Comparison of ENCODE assay signal across 7 cellular contexts in genomic region chr15:82476697-82477342, GRCh38. TPM values are rescaled to one million over a fixed set of nuclear protein-coding genes. Genes with fewer than 3 reads are reported as not detected.
DNase-seq lines count a peak whose midpoint lies in the region; ATAC-seq, FAIRE-seq and TF ChIP-seq lines count a peak whose summit lies in the region.
"Not testable (repeated sequence)": the region's sequence is repeated elsewhere in the genome, so short reads cannot be mapped to it uniquely, and the experiment has no call there.

No MANE protein-coding gene starts in this region.

- H3K79me2 ChIP-seq in Karpas-422 (ENCODE audit: low read length); K562 (ENCODE audit: control insufficient read depth, insufficient read depth, low read length); osteoblast (ENCODE audit: insufficient read depth, low read length): not testable (repeated sequence)

- not testable (repeated sequence) for FAIRE-seq in K562 (lab: Jason Lieb, UNC)

- DNase-seq in GM13976 (ENCODE audit: low spot score) (peak; percentile 4), Karpas-422 (peak; percentile 38), K562 (ENCODE audit: extremely low read depth in 1 of 4, low spot score in 3 of 4) (peak; percentile 2 to 21 (median 3)), esophagus muscularis mucosa (ENCODE audit: extremely low spot score) (peak; percentile 37), iPS-NIHi7 (ENCODE audit: extremely low spot score) (peak; percentile 2), osteoblast (ENCODE audit: insufficient read length, low spot score, missing footprints) (peak; percentile 62), type B pancreatic cell (ENCODE audit: extremely low spot score, unreplicated experiment) (peak; percentile 69)

- WGBS in K562 (ENCODE audit: insufficient coverage, low coverage, missing lambda C conversion rate): 55% methylated on average over 10 of the region's 14 CpGs
- WGBS in esophagus muscularis mucosa: 87% methylated on average over 14 of the region's 14 CpGs

- not testable (repeated sequence) for H3K9me3 ChIP-seq in Karpas-422 (ENCODE audit: low read length); K562 (replicated peaks; ENCODE audit: control insufficient read depth, insufficient read depth, low read depth, low read length); esophagus muscularis mucosa; osteoblast (ENCODE audit: low read depth, low read length)

- not testable (repeated sequence) for H3K4me3 Mint-ChIP-seq in type B pancreatic cell

- not testable (repeated sequence) for BruUV-seq in K562 (replicated peaks; lab: Mats Ljungman, UMichigan)

- H3K27ac Mint-ChIP-seq in type B pancreatic cell: not testable (repeated sequence)

- not testable (repeated sequence) for ATAC-seq in K562

- TF ChIP-seq RAD21 in K562 (CRISPR knock-in tag; conservative IDR thresholded peaks at IDR 0.05 in 1 of 2, IDR thresholded peaks at IDR 0.05 in 1 of 2): not testable (repeated sequence)

- H3K36me3 ChIP-seq in Karpas-422 (ENCODE audit: insufficient read depth, low read length); K562 (ENCODE audit: control insufficient read depth, insufficient read depth, low read length); osteoblast (ENCODE audit: insufficient read depth, low read length): not testable (repeated sequence)
- H3K36me3 ChIP-seq in esophagus muscularis mucosa: peaks cover 0 to 19% (median 9%) of the 10 kb centered on the region in 4 donors

- intact Hi-C loops in K562 (cut with micrococcal nuclease); esophagus muscularis mucosa (cut with DNase I): not testable (repeated sequence)

- H3K4me3 ChIP-seq in Karpas-422 (ENCODE audit: low read length); K562; esophagus muscularis mucosa; osteoblast (ENCODE audit: insufficient read depth, low read length): not testable (repeated sequence)

- not testable (repeated sequence) for H3K9me3 Mint-ChIP-seq in type B pancreatic cell

- 0 out of 2 replicates have a peak, but pooled peaks have one; percentile 21 for TF ChIP-seq POLR2A in K562 (conservative IDR thresholded peaks at IDR 0.05)
- not testable (repeated sequence) for TF ChIP-seq POLR2A in esophagus muscularis mucosa (IDR thresholded peaks at IDR 0.05; ENCODE audit: low read depth)

- not testable (repeated sequence) for H3K4me2 ChIP-seq in Karpas-422 (ENCODE audit: low read depth, low read length, poor library complexity, severe bottlenecking); K562 (ENCODE audit: insufficient read depth, low read length); osteoblast (ENCODE audit: insufficient read depth, low read length)

- in situ Hi-C loops in GM13976 (cut with MboI; ENCODE audit: low sequenced_read_pairs, unreplicated experiment): not testable (repeated sequence)
- in situ Hi-C loops in K562 (cut with MboI): loop anchor here (10.0 to 25.0 kb wide), 2 partner anchors 1860 to 1998 kb away; no protein-coding TSS in a partner anchor

- H2AFZ ChIP-seq in Karpas-422 (ENCODE audit: low read length); K562 (ENCODE audit: low read depth, low read length); osteoblast (ENCODE audit: low read length): not testable (repeated sequence)

- TF ChIP-seq EP300 in K562 (IDR thresholded peaks at IDR 0.05; ENCODE audit: low read length); esophagus muscularis mucosa (IDR thresholded peaks at IDR 0.05): not testable (repeated sequence)

- not testable (repeated sequence) for TF ChIP-seq CTCF in GM13976 (IDR thresholded peaks at IDR 0.05; ENCODE audit: borderline replicate concordance, control extremely low read depth, extremely low read depth, insufficient read depth, missing control alignments); esophagus muscularis mucosa (IDR thresholded peaks at IDR 0.05); osteoblast (IDR thresholded peaks at IDR 0.05; ENCODE audit: extremely low read depth, low read depth, low read length); type B pancreatic cell (conservative IDR thresholded peaks at IDR 0.05)
- peak in 2 of 3 experiments; percentile 36 to 63; a peak in 4 of 6 replicates for TF ChIP-seq CTCF in K562 (IDR thresholded peaks at IDR 0.05 in 2 of 3, conservative IDR thresholded peaks at IDR 0.05 in 1 of 3; ENCODE audit: insufficient read depth in 2 of 3, low read depth in 1 of 3, low read length in 3 of 3)

- H3K9me2 ChIP-seq in Karpas-422 (replicated peaks; ENCODE audit: insufficient read depth, low read length): not testable (repeated sequence)

- H3K9ac ChIP-seq in Karpas-422 (ENCODE audit: low read length): not testable (repeated sequence)
- peak overlapping the region in 1 of 2 experiments; percentile 52; a peak in 1 of 4 replicates for H3K9ac ChIP-seq in K562 (ENCODE audit: insufficient read depth in 1 of 2, low read depth in 2 of 2, low read length in 2 of 2)

- not testable (repeated sequence) for H3K27ac ChIP-seq in Karpas-422 (ENCODE audit: low read length); K562 (ENCODE audit: extremely low read depth, low read depth, low read length); esophagus muscularis mucosa (replicated peaks in 1 of 4); osteoblast (ENCODE audit: low read depth, low read length)

- not testable (repeated sequence) for H3K27me3 Mint-ChIP-seq in type B pancreatic cell

- H4K20me1 ChIP-seq in Karpas-422 (ENCODE audit: insufficient read depth, low read depth, low read length); K562 (replicated peaks; ENCODE audit: control insufficient read depth, insufficient read depth, low read length); osteoblast (ENCODE audit: insufficient read depth, low read length): not testable (repeated sequence)

- CTCF ChIA-PET in K562 (lab: Yijun Ruan, JAX; ENCODE audit: low intra/inter-chr PET ratio): not testable (repeated sequence)

- not testable (repeated sequence) for H3K4me1 Mint-ChIP-seq in type B pancreatic cell (ENCODE audit: unreplicated experiment)

- POLR2A ChIA-PET in K562 (lab: Yijun Ruan, JAX): not testable (repeated sequence)

- not testable (repeated sequence) for H3K36me3 Mint-ChIP-seq in type B pancreatic cell

- H3K4me1 ChIP-seq in Karpas-422 (ENCODE audit: low read length); esophagus muscularis mucosa; osteoblast (ENCODE audit: insufficient read depth, low read length): not testable (repeated sequence)
- H3K4me1 ChIP-seq in K562 (replicated peaks in 1 of 2; ENCODE audit: control insufficient read depth in 2 of 2, insufficient read depth in 2 of 2, low read length in 2 of 2): peaks cover 0 to 14% of the 10 kb centered on the region in 2 experiments; a peak in 2 of 5 replicates

- H3K9me1 ChIP-seq in K562 (ENCODE audit: control insufficient read depth, insufficient read depth, low read length): not testable (repeated sequence)

- not testable (repeated sequence) for H3K27me3 ChIP-seq in Karpas-422 (ENCODE audit: low read length); K562 (ENCODE audit: control insufficient read depth in 2 of 2, insufficient read depth in 2 of 2, low read length in 2 of 2); esophagus muscularis mucosa; osteoblast (ENCODE audit: insufficient read depth, low read length)

TF ChIP-seq in K562, 482 proteins besides CTCF, POLR2A, EP300 and RAD21:
- TF ChIP-seq POLR2G (IDR thresholded peaks at IDR 0.05; ENCODE audit: low read depth, low read length): peak; percentile 64
- peak; percentile 73 for TF ChIP-seq RBM22 (IDR thresholded peaks at IDR 0.05; ENCODE audit: low read depth, low read length, poor library complexity, severe bottlenecking)

RNA-seq across cellular contexts. Expression of gene GOLGA6L9, which starts 47.2 kb away (rescaled TPM):
- 3.4 and 4.0 TPM in 2 replicates for total RNA-seq in Karpas-422 (2014; rRNA removed; shearing (Covaris generic); ENCODE audit: low replicate concordance)
- 8.5 and 32.2 TPM in 2 replicates for total RNA-seq in K562 (2011; cell fraction: chromatin; rRNA removed; ENCODE audit: low replicate concordance)
- 4.3 and 5.4 TPM in 2 replicates for total RNA-seq in K562 (2011; cell fraction: nucleolus; rRNA removed)
- 17.6 and 27.0 TPM in 2 replicates for total RNA-seq in K562 (2011; cell fraction: nucleoplasm; rRNA removed)
- 6.4 and 7.0 TPM in 2 replicates for total RNA-seq in K562 (2014; rRNA removed)
- 4.0 and 4.4 TPM in 2 replicates for total RNA-seq in K562 (2014; rRNA removed; fragmentation: Illumina TruSeq; extraction: Trizol)
- total RNA-seq in K562 (2015; rRNA removed; fragmentation: Illumina TruSeq; extraction: Trizol): 4.9 and 5.8 TPM in 2 replicates
- total RNA-seq in K562 (2021): 2.6 and 3.2 TPM in 2 replicates
- 5.7 and 6.8 TPM in 2 replicates for polyA plus RNA-seq in K562 (2011; rRNA removed)
- 0.72 and 1.5 TPM in 2 replicates for polyA plus RNA-seq in K562 (2011; cell fraction: cytosol; rRNA removed)
- polyA plus RNA-seq in K562 (2011; cell fraction: nucleus; rRNA removed): 13.4 and 13.7 TPM in 2 replicates
- 4.4 and 8.5 TPM in 2 replicates for polyA plus RNA-seq in K562 (2012)
- polyA plus RNA-seq in K562 (2014; fragmentation: Illumina TruSeq; extraction: Trizol): 6.7 and 7.0 TPM in 2 replicates
- polyA plus RNA-seq in K562 (2014; fragmentation: Nextera tagmentation; extraction: Ambion mirVana): 1 to 10 TPM; 1.1 to 1.2 TPM
- polyA plus RNA-seq in K562 (2014; rRNA removed): 7.9 and 11.4 TPM in 2 replicates
- 4.3 and 4.4 TPM in 2 replicates for polyA minus RNA-seq in K562 (2011; rRNA and poly(A)+ RNA removed)
- 0.18 and 0.29 TPM in 2 replicates for polyA minus RNA-seq in K562 (2011; cell fraction: cytosol; rRNA and poly(A)+ RNA removed)
- polyA minus RNA-seq in K562 (2011; cell fraction: nucleus; rRNA and poly(A)+ RNA removed): 4.0 and 5.3 TPM in 2 replicates
- 1 to 10 TPM; 1.3 to 3.7 (median 1.8) TPM for total RNA-seq in esophagus muscularis mucosa
- 1.8 TPM in 2 replicates for total RNA-seq in osteoblast
- 4.3 and 10.4 TPM in 2 replicates for total RNA-seq in type B pancreatic cell (ENCODE audit: low replicate concordance)

Comparison
In these comparisons a context has a peak if more than half of its experiments do, and no peak if none do; other contexts are left out.
1. DNase-seq: peak in every context shown above with its lines; median percentile 69 in type B pancreatic cell; 62 in osteoblast; 38 in Karpas-422; 37 in esophagus muscularis mucosa; 4 in GM13976; 3 in K562; 2 in iPS-NIHi7.